In genomic region chr3:194685723-194686413, GRCh38 we compare ENCODE assay signal across 8 cellular contexts. TPM values are rescaled to one million over a fixed set of nuclear protein-coding genes. Genes with fewer than 3 reads are reported as not detected.
DNase-seq lines count a peak whose midpoint lies in the region; ATAC-seq and TF ChIP-seq lines count a peak whose summit lies in the region.

A gene with protein sequence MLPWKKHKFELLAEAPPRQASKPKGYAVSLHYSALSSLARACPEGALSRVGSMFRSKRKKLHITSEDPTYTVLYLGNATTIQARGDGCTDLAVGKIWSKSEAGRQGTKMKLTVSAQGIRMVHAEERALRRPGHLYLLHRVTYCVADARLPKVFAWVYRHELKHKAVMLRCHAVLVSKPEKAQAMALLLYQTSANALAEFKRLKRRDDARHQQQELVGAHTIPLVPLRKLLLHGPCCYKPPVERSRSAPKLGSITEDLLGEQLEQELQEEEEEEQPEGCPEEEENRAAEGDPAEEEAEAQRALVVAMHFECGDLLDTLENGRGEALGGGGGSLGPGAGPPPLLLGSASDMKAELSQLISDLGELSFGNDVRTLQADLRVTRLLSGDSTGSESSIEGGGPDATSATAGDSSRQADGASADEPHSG (plus strand): TSS chr3:194685883. CDS start chr3:194686827, 944 bp downstream.

- intact Hi-C loops in Calu3 (cut with micrococcal nuclease; ENCODE audit: unreplicated experiment) (loop anchor here (10.0 kb wide), 3 partner anchors 79 to 829 kb away; no protein-coding TSS in a partner anchor), head of caudate nucleus (cut with DNase I) (loop anchor here (2.0 to 10.0 kb wide), 3 partner anchors 71 to 573 kb away; no protein-coding TSS in a partner anchor)

- ATAC-seq in GM21723 (IDR thresholded peaks at IDR 0.05; ENCODE audit: unreplicated experiment) = peak; percentile 47
- ATAC-seq in activated naive CD8-positive, alpha-beta T cell treated with anti-CD3 and anti-CD28 coated beads, Interleukin-2, amount 10 ng/mL, durations not matched to agents 7 days and 5 days (ENCODE audit: low read depth) = peak; percentile 66

- under 1% methylated on average over 69 of the region's 69 CpGs for WGBS in thymus

- peaks cover 29% of the 10 kb centered on the region for H3K4me1 Mint-ChIP-seq in Calu3 (ENCODE audit: low read depth, unreplicated experiment)
- H3K4me1 Mint-ChIP-seq in activated naive CD8-positive, alpha-beta T cell treated with anti-CD3 and anti-CD28 coated beads, Interleukin-2, amount 10 ng/mL, durations not matched to agents 7 days and 5 days = peaks cover 41% of the 10 kb centered on the region

- peak within 1 kb of the TSS; percentile 88 for H3K4me2 ChIP-seq in osteoblast (ENCODE audit: insufficient read depth, low read length)

- H3K27ac ChIP-seq in osteoblast (ENCODE audit: low read depth, low read length) (peak within 1 kb of the TSS; percentile 58), thymus (ENCODE audit: low read depth) (no peak within 1 kb of the TSS)

- H2AFZ ChIP-seq in osteoblast (ENCODE audit: low read length) = peak within 1 kb of the TSS; percentile 81

- H3K4me3 ChIP-seq in osteoblast (ENCODE audit: insufficient read depth, low read length) = peak within 1 kb of the TSS; percentile 80
- peak within 1 kb of the TSS; percentile 50 for H3K4me3 ChIP-seq in thymus (ENCODE audit: low read length)

- H3K36me3 Mint-ChIP-seq in Calu3 (ENCODE audit: insufficient read depth, unreplicated experiment) = peaks cover 31% of the 10 kb centered on the region
- no peaks in the 10 kb centered on the region for H3K36me3 Mint-ChIP-seq in activated naive CD8-positive, alpha-beta T cell treated with anti-CD3 and anti-CD28 coated beads, Interleukin-2, amount 10 ng/mL, durations not matched to agents 7 days and 5 days

- no TSS peak for BruUV-seq in Calu3 (replicated peaks; lab: Mats Ljungman, UMichigan)

- H3K27me3 ChIP-seq in osteoblast (ENCODE audit: insufficient read depth, low read length) = no peaks in the 10 kb centered on the region
- peaks cover 40% of the 10 kb centered on the region for H3K27me3 ChIP-seq in thymus (ENCODE audit: control insufficient read depth, insufficient read depth)

- no peaks in the 10 kb centered on the region for H3K36me3 ChIP-seq in osteoblast (ENCODE audit: insufficient read depth, low read length)
- H3K36me3 ChIP-seq in thymus (ENCODE audit: control insufficient read depth, insufficient read depth) = no peaks in the 10 kb centered on the region

- peaks cover 37% of the 10 kb centered on the region for H3K4me1 ChIP-seq in osteoblast (ENCODE audit: insufficient read depth, low read length)
- peaks cover 10% of the 10 kb centered on the region for H3K4me1 ChIP-seq in thymus (ENCODE audit: control insufficient read depth, insufficient read depth, low read length)

- H3K9me3 ChIP-seq in osteoblast (ENCODE audit: low read depth, low read length) = no peaks in the 10 kb centered on the region
- no peaks in the 10 kb centered on the region for H3K9me3 ChIP-seq in thymus (ENCODE audit: control insufficient read depth)

- H3K27ac Mint-ChIP-seq in Calu3 (ENCODE audit: unreplicated experiment) = no peak within 1 kb of the TSS
- H3K27ac Mint-ChIP-seq in activated naive CD8-positive, alpha-beta T cell treated with anti-CD3 and anti-CD28 coated beads, Interleukin-2, amount 10 ng/mL, durations not matched to agents 7 days and 5 days = peak within 1 kb of the TSS; percentile 71

- H3K9me3 Mint-ChIP-seq in Calu3 (ENCODE audit: low read depth, unreplicated experiment) = no peaks in the 10 kb centered on the region
- H3K9me3 Mint-ChIP-seq in activated naive CD8-positive, alpha-beta T cell treated with anti-CD3 and anti-CD28 coated beads, Interleukin-2, amount 10 ng/mL, durations not matched to agents 7 days and 5 days = no peaks in the 10 kb centered on the region

- H4K20me1 ChIP-seq in osteoblast (ENCODE audit: insufficient read depth, low read length) = peaks cover 24% of the 10 kb centered on the region

- TF ChIP-seq CTCF in Calu3 (IDR thresholded peaks at IDR 0.05; ENCODE audit: unreplicated experiment) (no peak), osteoblast (IDR thresholded peaks at IDR 0.05; ENCODE audit: extremely low read depth, low read depth, low read length) (peak; percentile 16)

- H3K79me2 ChIP-seq in osteoblast (ENCODE audit: insufficient read depth, low read length) = peaks cover 14% of the 10 kb centered on the region

- DNase-seq in Calu3 (peak; percentile 83), NCI-H1048 (lab: John Stamatoyannopoulos, UW) (peak; percentile 51), SKM-1 treated with dmso at 0.1 percent for 144 hours (lab: John Stamatoyannopoulos, UW; ENCODE audit: unreplicated experiment) (peak; percentile 83), head of caudate nucleus (peak; percentile 71 to 95 (median 88)), osteoblast (ENCODE audit: insufficient read length, low spot score, missing footprints) (peak; percentile 99)
- peak; percentile 79 for DNase-seq in activated naive CD8-positive, alpha-beta T cell treated with anti-CD3 and anti-CD28 coated beads, Interleukin-2, amount 10 ng/mL, durations not matched to agents 7 days and 5 days

- CTCF ChIA-PET in Calu3 (lab: Charles Lee) = interaction anchor here (1.0 to 3.2 kb wide), 4 partner anchors 14 to 83 kb away, joined by 3 to 27 read pairs (median 14); partner anchors contain the start of gene LSG1

- H3K4me3 Mint-ChIP-seq in Calu3 (ENCODE audit: low read depth, unreplicated experiment) = peak within 1 kb of the TSS; percentile 90
- H3K4me3 Mint-ChIP-seq in activated naive CD8-positive, alpha-beta T cell treated with anti-CD3 and anti-CD28 coated beads, Interleukin-2, amount 10 ng/mL, durations not matched to agents 7 days and 5 days = peak within 1 kb of the TSS; percentile 94

- peaks cover 37% of the 10 kb centered on the region for H3K27me3 Mint-ChIP-seq in Calu3 (ENCODE audit: unreplicated experiment)
- H3K27me3 Mint-ChIP-seq in activated naive CD8-positive, alpha-beta T cell treated with anti-CD3 and anti-CD28 coated beads, Interleukin-2, amount 10 ng/mL, durations not matched to agents 7 days and 5 days = peaks cover 34% of the 10 kb centered on the region

- POLR2A ChIA-PET in activated naive CD8-positive, alpha-beta T cell treated with anti-CD3 and anti-CD28 coated beads, Interleukin-2, amount 10 ng/mL, durations not matched to agents 7 days and 5 days (lab: Charles Lee) = interaction anchor here (0.6 to 3.1 kb wide), 4 partner anchors 14 to 762 kb away, joined by 3 to 20 read pairs (median 4); partner anchors contain the start of genes LSG1 and XXYLT1

RNA-seq across cellular contexts. Expression of the gene that starts here (rescaled TPM):
- total RNA-seq in Calu3 (2022) (1.8 and 2.9 TPM in 2 replicates), osteoblast (14.7 and 17.0 TPM in 2 replicates)
- 1 to 10 TPM; 5.1 to 6.6 TPM for total RNA-seq in activated naive CD8-positive, alpha-beta T cell treated with anti-CD3 and anti-CD28 coated beads, Interleukin-2, amount 10 ng/mL, durations not matched to agents 7 days and 5 days
- polyA plus RNA-seq in thymus = 6.2 TPM
